ENCODE assay signal across 34 cellular contexts in genomic region chr2:163414121-163414520, GRCh38.
"Had no signal": no experiment of that assay in that cellular context is flagged by ENCODE, and none has a peak within 500 bp of the region (broad histone marks: within the 10 kb centered on the region; RNA-seq: fewer than 3 reads in every experiment).

No MANE protein-coding gene starts in this region.

- DNase-seq: Karpas-422, Kasumi-1, MG63, MM.1S, MV-4-11, NCI-H1048, NCI-H1092, NCI-H1092 treated with DMSO at 0.1 percent for 48 hours, NCI-H1105, NCI-H1105 treated with DMSO at 0.1 percent for 48 hours, NCI-H1417, NCI-H1417 treated with DMSO at 0.1 percent for 48 hours, NCI-H1436, NCI-H1436 treated with DMSO at 0.1 percent for 48 hours, NCI-H146, NCI-H1694, NCI-H1694 treated with DMSO at 0.1 percent for 48 hours, NCI-H187, NCI-H187 treated with DMSO at 0.1 percent for 48 hours, NCI-H1930, NCI-H2029, NCI-H2029 treated with DMSO at 0.1 percent for 48 hours, NCI-H2081, NCI-H2081 treated with DMSO at 0.1 percent for 48 hours, NCI-H2107, NCI-H2171, NCI-H2171 treated with DMSO at 0.1 percent for 48 hours, NCI-H2227 treated with DMSO at 0.1 percent for 48 hours, NCI-H226, NCI-H345, NCI-H446, NCI-H446 treated with DMSO at 0.1 percent for 48 hours, NCI-H510A, NCI-H510A treated with DMSO at 0.1 percent for 48 hours had no signal

- H3K27me3 ChIP-seq: MG63 had no signal

- H3K36me3 ChIP-seq: MG63 had no signal

- H3K4me3 ChIP-seq: MG63 had no signal
